12 cellular contexts compared by ENCODE assay signal in the genomic region with DNA sequence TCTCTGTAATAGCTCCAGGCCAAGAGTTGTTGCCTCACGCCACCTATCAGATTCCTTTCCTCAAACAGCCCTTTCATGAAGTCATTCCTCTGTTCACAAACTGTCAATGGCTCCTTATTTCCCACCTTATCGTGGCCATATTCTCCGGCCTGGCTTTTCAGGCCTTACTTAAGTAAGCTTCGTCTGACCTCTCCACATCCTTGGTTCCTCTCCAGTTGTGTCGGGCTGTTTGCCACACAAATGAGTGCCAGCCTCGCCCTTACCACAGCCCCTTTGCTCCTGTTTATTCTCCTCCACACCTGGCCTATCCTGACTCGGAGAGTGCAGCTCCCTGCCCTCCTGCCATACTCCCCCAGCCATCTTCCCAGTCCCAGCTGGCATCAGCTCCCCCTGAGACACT. TPM values are rescaled to one million over a fixed set of nuclear protein-coding genes. Genes with fewer than 3 reads are reported as not detected.
DNase-seq lines count a peak whose midpoint lies in the region; ATAC-seq, FAIRE-seq and TF ChIP-seq lines count a peak whose summit lies in the region.
"Had no signal": no experiment of that assay in that cellular context is flagged by ENCODE, and none has a peak within 500 bp of the region (broad histone marks: within the 10 kb centered on the region; RNA-seq: fewer than 3 reads in every experiment).

No MANE protein-coding gene starts in this region.

- no peak overlapping the region for H3K27ac ChIP-seq in CD8-positive, alpha-beta T cell (ENCODE audit: low read depth, low read length)
- H3K27ac ChIP-seq in RWPE1 (peak overlapping the region; percentile 23; the same call in 1 of the 2 replicates), H1 (ENCODE audit: low read depth, low read length) (no peak overlapping the region), psoas muscle (peak overlapping the region; percentile 3), mesendoderm (ENCODE audit: low read depth, low read length) (no peak overlapping the region)
- H3K27ac ChIP-seq: brain microvascular endothelial cell, skin epidermis had no signal

- no peak for ATAC-seq in CD8-positive, alpha-beta T cell
- ATAC-seq in psoas muscle, result no peak

- H3K27me3 ChIP-seq in CD8-positive, alpha-beta T cell (ENCODE audit: insufficient read depth, low read length), result no peaks in the 10 kb centered on the region
- H3K27me3 ChIP-seq in H1 (replicated peaks in 1 of 4; ENCODE audit: control insufficient read depth in 3 of 4, extremely low read depth in 1 of 4, insufficient read depth in 3 of 4, low read length in 3 of 4) (peaks cover 11 to 33% (median 23%) of the 10 kb centered on the region in 4 experiments), psoas muscle (ENCODE audit: insufficient read depth in 3 of 3, low read length in 2 of 3) (no peaks in the 10 kb centered on the region), mesendoderm (ENCODE audit: insufficient read depth, low read length, poor library complexity) (peaks cover 5% of the 10 kb centered on the region)
- H3K27me3 ChIP-seq: brain microvascular endothelial cell had no signal

- CTCF ChIA-PET in CD8-positive, alpha-beta T cell (lab: Charles Lee), result interaction anchor here (0.7 to 12.9 kb wide), 6 partner anchors 13 to 810 kb away, joined by 3 to 112 read pairs (median 16); partner anchors contain the start of genes ANKRD13B and GIT1
- CTCF ChIA-PET in RWPE1 (lab: Yijun Ruan, JAX), result interaction anchor here (0.6 to 1.7 kb wide), 2 partner anchors 10 to 21 kb away, joined by 3 to 4 read pairs; no protein-coding TSS in a partner anchor
- CTCF ChIA-PET in H1 (lab: Charles Lee; ENCODE audit: partially characterized antibody), result interaction anchor here (1.0 to 15.3 kb wide), 9 partner anchors 9 to 523 kb away, joined by 3 to 167 read pairs (median 9); partner anchors contain the start of genes ANKRD13B and CORO6

- no peaks in the 10 kb centered on the region for H3K9me3 Mint-ChIP-seq in CD8-positive, alpha-beta T cell

- no peak overlapping the region for H4K91ac ChIP-seq in H1 (replicated peaks; ENCODE audit: insufficient read length, low read length)

- no peaks in the 10 kb centered on the region for H3K79me2 ChIP-seq in H1 (ENCODE audit: control insufficient read depth in 1 of 2, insufficient read depth in 2 of 2, low read length in 2 of 2)
- no peaks in the 10 kb centered on the region for H3K79me2 ChIP-seq in mesendoderm (ENCODE audit: control insufficient read depth, insufficient read depth, low read length)

- H3K9ac ChIP-seq in H1 (replicated peaks in 1 of 4; ENCODE audit: extremely low read depth in 1 of 4, low read depth in 3 of 4, low read length in 3 of 4) (no peak overlapping the region), mesendoderm (ENCODE audit: low read length) (no peak overlapping the region)

- peaks cover 27% of the 10 kb centered on the region for H3K36me3 Mint-ChIP-seq in CD8-positive, alpha-beta T cell

- intact Hi-C loops in CD8-positive, alpha-beta T cell (cut with DNase I, micrococcal nuclease), result no loop called here
- intact Hi-C loops in psoas muscle (cut with DNase I), result no loop called here

- peak overlapping the region; percentile 37 for H3K4me3 Mint-ChIP-seq in CD8-positive, alpha-beta T cell

- H2BK5ac ChIP-seq in H1 (ENCODE audit: low read depth, low read length) (no peak overlapping the region), mesendoderm (ENCODE audit: low read length) (no peak overlapping the region)

- POLR2A ChIA-PET in CD8-positive, alpha-beta T cell (lab: Charles Lee), result interaction anchor here (0.6 kb wide), 1 partner anchor 178 kb away, joined by 3 read pairs; no protein-coding TSS in a partner anchor
- POLR2A ChIA-PET in RWPE1 (lab: Yijun Ruan, JAX; ENCODE audit: low non-redundant PET), result no interaction called here
- POLR2A ChIA-PET in H1 (lab: Charles Lee; ENCODE audit: partially characterized antibody), result interaction anchor here (2.0 to 2.5 kb wide), 2 partner anchors 15 to 23 kb away, joined by 5 to 6 read pairs; partner anchors contain the start of gene ANKRD13B

- TF ChIP-seq CTCF in CD8-positive, alpha-beta T cell (IDR thresholded peaks at IDR 0.05), result no peak
- TF ChIP-seq CTCF in RWPE1 (conservative IDR thresholded peaks at IDR 0.05; ENCODE audit: low read depth) (no peak), H1 (IDR thresholded peaks at IDR 0.05; ENCODE audit: control extremely low read depth in 1 of 3, insufficient read depth in 1 of 3, low read depth in 1 of 3, low read length in 3 of 3) (no peak), psoas muscle (IDR thresholded peaks at IDR 0.05) (no peak)

- in situ Hi-C loops in G401 (cut with HindIII; ENCODE audit: low sequenced_read_pairs), result no loop called here

- H2BK15ac ChIP-seq in H1 (ENCODE audit: low read length), result no peak overlapping the region
- H2BK15ac ChIP-seq in mesendoderm (replicated peaks; ENCODE audit: low read depth), result no peak overlapping the region

- no peak for TF ChIP-seq EP300 in H1 (IDR thresholded peaks at IDR 0.05; ENCODE audit: borderline replicate concordance in 1 of 2, low read depth in 2 of 2, low read length in 2 of 2)

- no peak overlapping the region for H3K4me3 ChIP-seq in CD8-positive, alpha-beta T cell (ENCODE audit: low read depth, low read length)
- H3K4me3 ChIP-seq in H1 (ENCODE audit: extremely low read depth in 1 of 4, insufficient read depth in 2 of 4, low read depth in 3 of 4, low read length in 4 of 4), result no peak overlapping the region
- no peak overlapping the region for H3K4me3 ChIP-seq in psoas muscle
- H3K4me3 ChIP-seq in mesendoderm (ENCODE audit: low read length), result no peak overlapping the region
- H3K4me3 ChIP-seq: skin epidermis had no signal

- H3K14ac ChIP-seq in H1 (ENCODE audit: insufficient read length), result no peak overlapping the region

- no peaks in the 10 kb centered on the region for H3K9me3 ChIP-seq in CD8-positive, alpha-beta T cell (ENCODE audit: low read length)
- H3K9me3 ChIP-seq in H1 (ENCODE audit: insufficient read depth in 2 of 2, low read depth in 1 of 2, low read length in 1 of 2), result no peaks in the 10 kb centered on the region
- no peaks in the 10 kb centered on the region for H3K9me3 ChIP-seq in psoas muscle

- peak overlapping the region; percentile 30 for H3K27ac Mint-ChIP-seq in CD8-positive, alpha-beta T cell

- H2AK5ac ChIP-seq in H1 (ENCODE audit: low read depth, low read length) (no peak overlapping the region), mesendoderm (ENCODE audit: low read length) (no peak overlapping the region)

- H2BK120ac ChIP-seq in H1 (replicated peaks; ENCODE audit: low read depth, low read length) (no peak overlapping the region), mesendoderm (ENCODE audit: low read depth, low read length) (no peak overlapping the region)

- H2BK12ac ChIP-seq in H1 (ENCODE audit: low read depth, low read length), result peak overlapping the region; percentile 50; the same call in 1 of the 2 replicates

- no peak overlapping the region for H2AFZ ChIP-seq in H1 (ENCODE audit: low read length)

- no peak for TF ChIP-seq RAD21 in H1 (IDR thresholded peaks at IDR 0.05 in 1 of 2, conservative IDR thresholded peaks at IDR 0.05 in 1 of 2; ENCODE audit: low read depth in 2 of 2, low read length in 2 of 2)

- TF ChIP-seq POLR2A in H1 (IDR thresholded peaks at IDR 0.05; ENCODE audit: control extremely low read depth in 1 of 2, low read depth in 2 of 2, low read length in 2 of 2), result no peak

- H3K23ac ChIP-seq in H1 (ENCODE audit: insufficient read length) (no peak overlapping the region), mesendoderm (ENCODE audit: low read length) (no peak overlapping the region)

- no peak overlapping the region for H3K4me2 ChIP-seq in H1 (ENCODE audit: insufficient read depth in 1 of 2, low read depth in 2 of 2, low read length in 2 of 2)
- no peak overlapping the region for H3K4me2 ChIP-seq in mesendoderm (ENCODE audit: low read length)

- no peak for FAIRE-seq in H1 (lab: Jason Lieb, UNC)
- FAIRE-seq: GM19239 had no signal

- H4K5ac ChIP-seq in H1 (ENCODE audit: insufficient read length, low read depth, low read length) (no peak overlapping the region), mesendoderm (ENCODE audit: low read length) (no peak overlapping the region)

- H2BK20ac ChIP-seq in H1 (ENCODE audit: low read length), result no peak overlapping the region

- no peak overlapping the region for H3K56ac ChIP-seq in H1 (replicated peaks; ENCODE audit: insufficient read length, low read depth, low read length)
- H3K56ac ChIP-seq in mesendoderm (ENCODE audit: low read length), result no peak overlapping the region

- H3K23me2 ChIP-seq in H1 (ENCODE audit: low read depth, low read length), result peaks cover 27% of the 10 kb centered on the region

- H3K18ac ChIP-seq in H1 (ENCODE audit: extremely low read depth, low read length) (no peak overlapping the region), mesendoderm (ENCODE audit: low read length) (no peak overlapping the region)

- H4K8ac ChIP-seq in H1 (ENCODE audit: extremely low read depth, insufficient read depth, low read length) (no peak overlapping the region), mesendoderm (ENCODE audit: low read depth, low read length) (no peak overlapping the region)

- peak in 1 of 7 experiments; percentile 42 for DNase-seq in CD8-positive, alpha-beta T cell
- no peak for DNase-seq in RWPE1 (ENCODE audit: low spot score)
- DNase-seq in H1 (ENCODE audit: low read depth in 1 of 2, low spot score in 2 of 2), result peak in 1 of 2 experiments; percentile 33
- no peak for DNase-seq in psoas muscle
- DNase-seq in G401 (ENCODE audit: low spot score), result no peak
- no peak for DNase-seq in mesendoderm
- no peak for DNase-seq in HK-2 (ENCODE audit: unreplicated experiment)
- DNase-seq: brain microvascular endothelial cell, midbrain, NCI-H2081 had no signal

- no peaks in the 10 kb centered on the region for H3K27me3 Mint-ChIP-seq in CD8-positive, alpha-beta T cell (ENCODE audit: low read depth)

- H3K36me3 ChIP-seq in CD8-positive, alpha-beta T cell (ENCODE audit: insufficient read depth, low read length), result peaks cover 2% of the 10 kb centered on the region
- peaks cover 2 to 7% (median 5%) of the 10 kb centered on the region in 4 experiments; a peak in 5 of 8 replicates for H3K36me3 ChIP-seq in H1 (ENCODE audit: control insufficient read depth in 2 of 4, insufficient read depth in 4 of 4, low read length in 3 of 4)
- peaks cover 0 to 23% of the 10 kb centered on the region in 2 donors for H3K36me3 ChIP-seq in psoas muscle (ENCODE audit: insufficient read depth in 1 of 2, low read depth in 1 of 2)
- peaks cover 4% of the 10 kb centered on the region for H3K36me3 ChIP-seq in mesendoderm (ENCODE audit: control insufficient read depth, insufficient read depth, low read length)

- peaks cover 30% of the 10 kb centered on the region for H3K4me1 Mint-ChIP-seq in CD8-positive, alpha-beta T cell (ENCODE audit: low read depth)

- H3K79me1 ChIP-seq in H1 (ENCODE audit: low read depth, low read length), result no peaks in the 10 kb centered on the region
- H3K79me1 ChIP-seq in mesendoderm (ENCODE audit: low read length), result no peaks in the 10 kb centered on the region

- no peak overlapping the region for H3K4ac ChIP-seq in H1 (replicated peaks; ENCODE audit: insufficient read length, low read depth, low read length)
- no peak overlapping the region for H3K4ac ChIP-seq in mesendoderm (ENCODE audit: low read depth, low read length)

- 88% methylated on average over 7 of the region's 7 CpGs; no CpG with 5 or more reads in 1 of the 2 experiments for WGBS in H1 (ENCODE audit: extremely low coverage in 1 of 2, insufficient coverage in 1 of 2, insufficient read length in 1 of 2, insufficient replicate concordance in 2 of 2, low coverage in 1 of 2, low lambda C conversion rate in 2 of 2, missing lambda C conversion rate in 1 of 2), 2 experiments
- WGBS in psoas muscle, 3 donors, result 68 to 83% (median 68%) methylated on average over 7 of the region's 7 CpGs
- WGBS in mesendoderm (ENCODE audit: extremely low coverage, insufficient coverage, low lambda C conversion rate), result no CpG with 5 or more reads among the region's 7 CpGs

- peaks cover 18% of the 10 kb centered on the region for H3K4me1 ChIP-seq in CD8-positive, alpha-beta T cell (ENCODE audit: insufficient read depth, low read length)
- peaks cover 3 to 14% (median 10%) of the 10 kb centered on the region in 4 experiments; a peak in 6 of 7 replicates for H3K4me1 ChIP-seq in H1 (replicated peaks in 1 of 4; ENCODE audit: control insufficient read depth in 3 of 4, insufficient read depth in 4 of 4, low read length in 3 of 4)
- peaks cover 19% of the 10 kb centered on the region for H3K4me1 ChIP-seq in psoas muscle
- H3K4me1 ChIP-seq in mesendoderm (ENCODE audit: control insufficient read depth, low read depth, low read length), result peaks cover 4% of the 10 kb centered on the region

- peaks cover under 1 to 1% of the 10 kb centered on the region in 2 experiments for H4K20me1 ChIP-seq in H1 (replicated peaks in 1 of 2; ENCODE audit: control insufficient read depth in 1 of 2, insufficient read depth in 2 of 2, low read length in 2 of 2)

RNA-seq across cellular contexts. Expression of gene TP53I13, which starts 2.0 kb away (rescaled TPM):
- total RNA-seq in CD8-positive, alpha-beta T cell, result 10 to 100 TPM; 50.2 to 54.1 TPM
- total RNA-seq in H1 (2021; fragmentation: NEBNext Ultra II Directional; extraction: Animal tissue kit (Norgen Biotek cat#: 25700)), result 21.1 and 22.4 TPM in 2 replicates
- polyA plus RNA-seq in H1 (2011; rRNA removed) (35.7 and 42.6 TPM in 2 replicates), psoas muscle (10 to 100 TPM; 30.6 to 46.1 (median 42.6) TPM)
- 33.3 TPM for polyA plus RNA-seq in H1 (2011; cell fraction: cytosol; rRNA removed)
- 97.5 TPM for polyA plus RNA-seq in H1 (2011; cell fraction: nucleus; rRNA removed)
- 13.5 to 25.6 TPM (median 22.3 TPM) in 4 replicates for polyA plus RNA-seq in H1 (2012, experiment 1 of 2)
- polyA plus RNA-seq in H1 (2012, experiment 2 of 2), result 20.0 TPM
- polyA plus RNA-seq in H1 (2013, experiment 1 of 2), result 26.9 TPM
- 24.1 TPM for polyA plus RNA-seq in H1 (2013, experiment 2 of 2)
- polyA minus RNA-seq in H1 (2011; rRNA and poly(A)+ RNA removed), result 6.4 and 7.7 TPM in 2 replicates
- polyA minus RNA-seq in H1 (2011; cell fraction: cytosol; rRNA and poly(A)+ RNA removed), result 15.0 TPM
- polyA minus RNA-seq in H1 (2011; cell fraction: nucleus; rRNA and poly(A)+ RNA removed), result 31.3 TPM
- total RNA-seq in psoas muscle, result 10 to 100 TPM; 13.3 to 20.9 (median 17.7) TPM
- total RNA-seq in G401 (2014; rRNA removed; shearing (Covaris generic)), result 72.2 and 119 TPM in 2 replicates
- polyA plus RNA-seq in mesendoderm (2013, experiment 1 of 2), result 7.2 TPM
- polyA plus RNA-seq in mesendoderm (2013, experiment 2 of 2), result 7.6 TPM

RNA-seq across cellular contexts. Expression of gene ABHD15, which starts 3.7 kb away (rescaled TPM):
- total RNA-seq in CD8-positive, alpha-beta T cell, result 1 to 10 TPM; 8.3 to 8.7 TPM
- 1.6 and 1.7 TPM in 2 replicates for total RNA-seq in H1 (2021; fragmentation: NEBNext Ultra II Directional; extraction: Animal tissue kit (Norgen Biotek cat#: 25700))
- 0.88 and 1.2 TPM in 2 replicates for polyA plus RNA-seq in H1 (2011; rRNA removed)
- 1.2 TPM for polyA plus RNA-seq in H1 (2011; cell fraction: cytosol; rRNA removed)
- 1.6 TPM for polyA plus RNA-seq in H1 (2011; cell fraction: nucleus; rRNA removed)
- 1.3 to 1.6 TPM (median 1.5 TPM) in 4 replicates for polyA plus RNA-seq in H1 (2012, experiment 1 of 2)
- 1.9 TPM for polyA plus RNA-seq in H1 (2012, experiment 2 of 2)
- 1.3 TPM for polyA plus RNA-seq in H1 (2013, experiment 1 of 2)
- polyA plus RNA-seq in H1 (2013, experiment 2 of 2), result 1.3 TPM
- 1.8 and 2.1 TPM in 2 replicates for polyA minus RNA-seq in H1 (2011; rRNA and poly(A)+ RNA removed)
- polyA minus RNA-seq in H1 (2011; cell fraction: cytosol; rRNA and poly(A)+ RNA removed), result 1.4 TPM
- 3.0 TPM for polyA minus RNA-seq in H1 (2011; cell fraction: nucleus; rRNA and poly(A)+ RNA removed)
- 1 to 10 TPM; 2.3 to 2.8 (median 2.5) TPM for total RNA-seq in psoas muscle
- 1 to 10 TPM; 1.6 to 7.9 (median 3.1) TPM for polyA plus RNA-seq in psoas muscle
- total RNA-seq in G401 (2014; rRNA removed; shearing (Covaris generic)), result 5.2 and 11.1 TPM in 2 replicates
- polyA plus RNA-seq in mesendoderm (2013, experiment 1 of 2), result 0.29 TPM
- polyA plus RNA-seq in mesendoderm (2013, experiment 2 of 2), result 0.29 TPM

RNA-seq across cellular contexts. Expression of gene GIT1, which starts 18.9 kb away (rescaled TPM):
- 10 to 100 TPM; 25.8 to 27.0 TPM for total RNA-seq in CD8-positive, alpha-beta T cell
- 60.6 and 62.4 TPM in 2 replicates for total RNA-seq in H1 (2021; fragmentation: NEBNext Ultra II Directional; extraction: Animal tissue kit (Norgen Biotek cat#: 25700))
- polyA plus RNA-seq in H1 (2011; rRNA removed) (63.0 and 80.7 TPM in 2 replicates), psoas muscle (10 to 100 TPM; 24.3 to 46.0 (median 35.2) TPM)
- polyA plus RNA-seq in H1 (2011; cell fraction: cytosol; rRNA removed), result 43.3 TPM
- polyA plus RNA-seq in H1 (2011; cell fraction: nucleus; rRNA removed), result 93.3 TPM
- polyA plus RNA-seq in H1 (2012, experiment 1 of 2), result 36.7 to 55.7 TPM (median 48.9 TPM) in 4 replicates
- 54.3 TPM for polyA plus RNA-seq in H1 (2012, experiment 2 of 2)
- 45.0 TPM for polyA plus RNA-seq in H1 (2013, experiment 1 of 2)
- 45.5 TPM for polyA plus RNA-seq in H1 (2013, experiment 2 of 2)
- polyA minus RNA-seq in H1 (2011; rRNA and poly(A)+ RNA removed), result 45.9 and 62.5 TPM in 2 replicates
- polyA minus RNA-seq in H1 (2011; cell fraction: cytosol; rRNA and poly(A)+ RNA removed), result 42.9 TPM
- polyA minus RNA-seq in H1 (2011; cell fraction: nucleus; rRNA and poly(A)+ RNA removed), result 55.6 TPM
- 10 to 100 TPM; 26.4 to 39.4 (median 31.5) TPM for total RNA-seq in psoas muscle
- 42.2 and 45.9 TPM in 2 replicates for total RNA-seq in G401 (2014; rRNA removed; shearing (Covaris generic))
- polyA plus RNA-seq in mesendoderm (2013, experiment 1 of 2), result 34.9 TPM
- 38.2 TPM for polyA plus RNA-seq in mesendoderm (2013, experiment 2 of 2)

RNA-seq across cellular contexts. Expression of gene ANKRD13B, which starts 22.4 kb away (rescaled TPM):
- 1 to 10 TPM in 1 of 2 experiments, under 1 TPM in 1; 0.83 to 1.3 TPM for total RNA-seq in CD8-positive, alpha-beta T cell
- total RNA-seq in H1 (2021; fragmentation: NEBNext Ultra II Directional; extraction: Animal tissue kit (Norgen Biotek cat#: 25700)), result 41.0 and 48.5 TPM in 2 replicates
- 16.4 and 30.3 TPM in 2 replicates for polyA plus RNA-seq in H1 (2011; rRNA removed)
- polyA plus RNA-seq in H1 (2011; cell fraction: cytosol; rRNA removed), result 17.6 TPM
- 167 TPM for polyA plus RNA-seq in H1 (2011; cell fraction: nucleus; rRNA removed)
- 25.6 to 40.3 TPM (median 33.5 TPM) in 4 replicates for polyA plus RNA-seq in H1 (2012, experiment 1 of 2)
- polyA plus RNA-seq in H1 (2012, experiment 2 of 2), result 22.3 TPM
- 21.9 TPM for polyA plus RNA-seq in H1 (2013, experiment 1 of 2)
- polyA plus RNA-seq in H1 (2013, experiment 2 of 2), result 20.2 TPM
- 7.7 and 13.1 TPM in 2 replicates for polyA minus RNA-seq in H1 (2011; rRNA and poly(A)+ RNA removed)
- polyA minus RNA-seq in H1 (2011; cell fraction: cytosol; rRNA and poly(A)+ RNA removed), result 22.4 TPM
- 33.4 TPM for polyA minus RNA-seq in H1 (2011; cell fraction: nucleus; rRNA and poly(A)+ RNA removed)
- total RNA-seq in psoas muscle, result 10 to 100 TPM in 1 of 4 donors, 1 to 10 TPM in 3; 6.4 to 14.8 (median 6.8) TPM
- 10 to 100 TPM in 1 of 3 donors, 1 to 10 TPM in 2; 5.4 to 10.7 (median 9.7) TPM for polyA plus RNA-seq in psoas muscle
- total RNA-seq in G401 (2014; rRNA removed; shearing (Covaris generic)), result 17.5 and 29.6 TPM in 2 replicates
- polyA plus RNA-seq in mesendoderm (2013, experiment 1 of 2), result 6.2 TPM
- polyA plus RNA-seq in mesendoderm (2013, experiment 2 of 2), result 6.2 TPM

RNA-seq across cellular contexts. Expression of gene CORO6, which starts 52.2 kb away (rescaled TPM):
- 1 to 10 TPM; 1.2 to 1.7 TPM for total RNA-seq in CD8-positive, alpha-beta T cell
- total RNA-seq in H1 (2021; fragmentation: NEBNext Ultra II Directional; extraction: Animal tissue kit (Norgen Biotek cat#: 25700)), result 2.1 and 2.5 TPM in 2 replicates
- polyA plus RNA-seq in H1 (2011; rRNA removed), result 8.6 and 13.3 TPM in 2 replicates
- polyA plus RNA-seq in H1 (2011; cell fraction: cytosol; rRNA removed), result 10.9 TPM
- polyA plus RNA-seq in H1 (2011; cell fraction: nucleus; rRNA removed), result 106 TPM
- polyA plus RNA-seq in H1 (2012, experiment 1 of 2), result 3.1 to 6.2 TPM (median 5.5 TPM) in 4 replicates
- polyA plus RNA-seq in H1 (2012, experiment 2 of 2), result 3.1 TPM
- polyA plus RNA-seq in H1 (2013, experiment 1 of 2), result 3.6 TPM
- polyA plus RNA-seq in H1 (2013, experiment 2 of 2), result 3.3 TPM
- 7.3 and 10.4 TPM in 2 replicates for polyA minus RNA-seq in H1 (2011; rRNA and poly(A)+ RNA removed)
- polyA minus RNA-seq in H1 (2011; cell fraction: cytosol; rRNA and poly(A)+ RNA removed), result 3.2 TPM
- polyA minus RNA-seq in H1 (2011; cell fraction: nucleus; rRNA and poly(A)+ RNA removed), result 10.5 TPM
- 100 to 1,000 TPM; 478 to 710 (median 557) TPM for total RNA-seq in psoas muscle
- polyA plus RNA-seq in psoas muscle, result 100 to 1,000 TPM; 182 to 495 (median 236) TPM
- 3.6 and 9.7 TPM in 2 replicates for total RNA-seq in G401 (2014; rRNA removed; shearing (Covaris generic))
- polyA plus RNA-seq in mesendoderm (2013, experiment 1 of 2), result 0.62 TPM
- 0.60 TPM for polyA plus RNA-seq in mesendoderm (2013, experiment 2 of 2)

Comparison
In these comparisons a context has a peak if more than half of its experiments do, and no peak if none do; other contexts are left out.
1. H3K27ac ChIP-seq: peak in RWPE1 (single experiment) and psoas muscle (single experiment); none in CD8-positive, alpha-beta T cell (single experiment), H1 (single experiment) and mesendoderm (single experiment).